In genomic region chr18:48565105-48565504, GRCh38 we compare ENCODE assay signal across 33 cellular contexts. TPM values are rescaled to one million over a fixed set of nuclear protein-coding genes. Genes with fewer than 3 reads are reported as not detected.
DNase-seq lines count a peak whose midpoint lies in the region; ATAC-seq and TF ChIP-seq lines count a peak whose summit lies in the region.
"Had no signal": no experiment of that assay in that cellular context is flagged by ENCODE, and none has a peak within 500 bp of the region (broad histone marks: within the 10 kb centered on the region; RNA-seq: fewer than 3 reads in every experiment).

No MANE protein-coding gene starts in this region.

- no peaks in the 10 kb centered on the region for H3K9me3 ChIP-seq in left ventricle myocardium inferior (replicated peaks)
- no peaks in the 10 kb centered on the region for H3K9me3 ChIP-seq in psoas muscle
- no peaks in the 10 kb centered on the region for H3K9me3 ChIP-seq in lower lobe of right lung
- H3K9me3 ChIP-seq: adrenal gland, body of pancreas, sigmoid colon, testis had no signal

- H3K9me3 Mint-ChIP-seq in brain, result peaks cover 3 to 24% (median 14%) of the 10 kb centered on the region in 5 experiments
- H3K9me3 Mint-ChIP-seq: activated B cell treated with CpG ODN at 0.5 μM for 24 hours; CD4-positive, alpha-beta T cell; stimulated activated memory B cell treated with anti-CD40 and anti-IgM and Interleukin-4, amounts not matched to agents 10 μg/mL and 1 μg/mL and 100 μg/mL, for 72 hours had no signal

- DNase-seq in DMS53 (lab: John Stamatoyannopoulos, UW) (peak; percentile 19), DMS53 treated with DMSO at 0.1 percent for 48 hours (lab: John Stamatoyannopoulos, UW; ENCODE audit: unreplicated experiment) (no peak), left ventricle myocardium inferior (no peak), psoas muscle (no peak), NCI-H774 (lab: John Stamatoyannopoulos, UW) (no peak), lower lobe of right lung (no peak)
- DNase-seq: activated B cell treated with CpG ODN at 0.5 μM for 24 hours; activated CD4-positive, alpha-beta T cell treated with anti-CD3 and anti-CD28 coated beads, Interleukin-2, amount 50 U/mL, for 1 hour; activated CD8-positive, alpha-beta memory T cell treated with anti-CD3 and anti-CD28 coated beads, Interleukin-2, amount 10 ng/mL, durations not matched to agents 7 days and 5 days; activated naive CD4-positive, alpha-beta T cell treated with Interleukin-2 at 50 U/mL for 16 hours; activated T-cell treated with anti-CD3 and anti-CD28 coated beads, Interleukin-2, amount 50 U/mL, for 48 hours; body of pancreas; CD4-positive, alpha-beta T cell; foreskin keratinocyte; GM23248; hippocampal formation; Karpas-422; naive thymus-derived CD8-positive, alpha-beta T cell; NCI-H1436 treated with DMSO at 0.1 percent for 48 hours; NCI-H510A; NK-92 treated with Interleukin-12 subunit alpha and Interleukin-12 subunit beta, amount 100 ng/mL, for 24 hours; PC-3; sigmoid colon; stimulated activated CD4-positive, alpha-beta T cell treated with anti-CD3 and anti-CD28 coated beads, Interleukin-4, amount 100 ng/mL, for 4 hours; SW 1271; testis had no signal

- peak in 3 of 4 donors; percentile 39 to 58 (median 42) for ATAC-seq in psoas muscle
- ATAC-seq in HG03025 (IDR thresholded peaks at IDR 0.05; ENCODE audit: low FRiP score, unreplicated experiment), result no peak
- no peak for ATAC-seq in lower lobe of right lung
- ATAC-seq: activated CD8-positive, alpha-beta memory T cell treated with anti-CD3 and anti-CD28 coated beads, Interleukin-2, amount 10 ng/mL, durations not matched to agents 7 days and 5 days; body of pancreas; foreskin keratinocyte; naive thymus-derived CD8-positive, alpha-beta T cell; PC-3; stimulated activated memory B cell treated with anti-CD40 and anti-IgM and Interleukin-4, amounts not matched to agents 10 μg/mL and 1 μg/mL and 100 μg/mL, for 72 hours had no signal

- 37 to 52% (median 41%) methylated on average over 10 of the region's 10 CpGs for WGBS in psoas muscle, 3 donors

- H3K27me3 Mint-ChIP-seq in brain, result no peaks in the 10 kb centered on the region
- H3K27me3 Mint-ChIP-seq: activated B cell treated with CpG ODN at 0.5 μM for 24 hours; activated CD8-positive, alpha-beta memory T cell treated with anti-CD3 and anti-CD28 coated beads, Interleukin-2, amount 10 ng/mL, durations not matched to agents 7 days and 5 days; stimulated activated memory B cell treated with anti-CD40 and anti-IgM and Interleukin-4, amounts not matched to agents 10 μg/mL and 1 μg/mL and 100 μg/mL, for 72 hours had no signal

- H3K4me3 Mint-ChIP-seq in brain, result no peak overlapping the region
- H3K4me3 Mint-ChIP-seq: activated B cell treated with CpG ODN at 0.5 μM for 24 hours; activated CD8-positive, alpha-beta memory T cell treated with anti-CD3 and anti-CD28 coated beads, Interleukin-2, amount 10 ng/mL, durations not matched to agents 7 days and 5 days; CD4-positive, alpha-beta T cell; mesothelial cell of epicardium; naive thymus-derived CD8-positive, alpha-beta T cell; stimulated activated memory B cell treated with anti-CD40 and anti-IgM and Interleukin-4, amounts not matched to agents 10 μg/mL and 1 μg/mL and 100 μg/mL, for 72 hours had no signal

- H3K4me1 ChIP-seq in left ventricle myocardium inferior (peaks cover 64% of the 10 kb centered on the region), psoas muscle (peaks cover 47% of the 10 kb centered on the region), lower lobe of right lung (peaks cover 20% of the 10 kb centered on the region)
- H3K4me1 ChIP-seq: parathyroid adenoma, testis had no signal

- H3K4me3 ChIP-seq in left ventricle myocardium inferior, result no peak overlapping the region
- H3K4me3 ChIP-seq in psoas muscle, result no peak overlapping the region
- H3K4me3 ChIP-seq in lower lobe of right lung, result no peak overlapping the region
- H3K4me3 ChIP-seq: adrenal gland, body of pancreas, GM23248, sigmoid colon, testis had no signal

- intact Hi-C loops in left ventricle myocardium inferior (cut with micrococcal nuclease) (no loop called here), psoas muscle (cut with DNase I) (no loop called here), lower lobe of right lung (cut with DNase I) (no loop called here)

- peak overlapping the region; percentile 37 to 79 (median 48) for H3K27ac Mint-ChIP-seq in brain
- H3K27ac Mint-ChIP-seq: activated B cell treated with CpG ODN at 0.5 μM for 24 hours; activated CD8-positive, alpha-beta memory T cell treated with anti-CD3 and anti-CD28 coated beads, Interleukin-2, amount 10 ng/mL, durations not matched to agents 7 days and 5 days; CD4-positive, alpha-beta T cell; mesothelial cell of epicardium; naive thymus-derived CD8-positive, alpha-beta T cell; stimulated activated memory B cell treated with anti-CD40 and anti-IgM and Interleukin-4, amounts not matched to agents 10 μg/mL and 1 μg/mL and 100 μg/mL, for 72 hours had no signal

- H3K27ac ChIP-seq in left ventricle myocardium inferior (replicated peaks) (peak overlapping the region; percentile 4), psoas muscle (peak overlapping the region; percentile 9), lower lobe of right lung (no peak overlapping the region)
- H3K27ac ChIP-seq: 22Rv1, body of pancreas, foreskin keratinocyte, GM23248, parathyroid adenoma, testis had no signal

- H3K36me3 ChIP-seq in left ventricle myocardium inferior (no peaks in the 10 kb centered on the region), psoas muscle (ENCODE audit: insufficient read depth in 1 of 2, low read depth in 1 of 2) (no peaks in the 10 kb centered on the region), lower lobe of right lung (no peaks in the 10 kb centered on the region)
- H3K36me3 ChIP-seq: adrenal gland, sigmoid colon had no signal

- TF ChIP-seq CTCF in brain (conservative IDR thresholded peaks at IDR 0.05) (no peak), left ventricle myocardium inferior (IDR thresholded peaks at IDR 0.05; ENCODE audit: borderline replicate concordance) (no peak), psoas muscle (IDR thresholded peaks at IDR 0.05) (no peak), lower lobe of right lung (IDR thresholded peaks at IDR 0.05) (no peak)

- peaks cover 76% of the 10 kb centered on the region for H3K4me1 Mint-ChIP-seq in brain
- H3K4me1 Mint-ChIP-seq: activated B cell treated with CpG ODN at 0.5 μM for 24 hours; naive thymus-derived CD8-positive, alpha-beta T cell had no signal

- peaks cover 41% of the 10 kb centered on the region for H3K36me3 Mint-ChIP-seq in brain
- H3K36me3 Mint-ChIP-seq: naive thymus-derived CD8-positive, alpha-beta T cell had no signal

- no peaks in the 10 kb centered on the region for H3K27me3 ChIP-seq in left ventricle myocardium inferior (ENCODE audit: low read depth)
- no peaks in the 10 kb centered on the region for H3K27me3 ChIP-seq in psoas muscle (ENCODE audit: insufficient read depth in 3 of 3, low read length in 2 of 3)
- H3K27me3 ChIP-seq in lower lobe of right lung (ENCODE audit: low read depth), result no peaks in the 10 kb centered on the region
- H3K27me3 ChIP-seq: adrenal gland, body of pancreas, foreskin keratinocyte, sigmoid colon, testis had no signal

RNA-seq across cellular contexts. Expression of gene CTIF, which starts 26.3 kb away (rescaled TPM):
- 66.2 TPM for polyA plus RNA-seq in brain (ENCODE audit: insufficient read depth, low read depth, low replicate concordance)
- total RNA-seq in left ventricle myocardium inferior, result 60.0 TPM
- 10 to 100 TPM; 25.4 to 40.5 (median 29.7) TPM for total RNA-seq in psoas muscle
- polyA plus RNA-seq in psoas muscle, result 10 to 100 TPM; 11.3 to 26.9 (median 11.9) TPM
- total RNA-seq in lower lobe of right lung, result 54.8 TPM

Comparison
In these comparisons a context has a peak if more than half of its experiments do, and no peak if none do; other contexts are left out.
1. ATAC-seq: peak in psoas muscle (3 of 4); none in HG03025 (single experiment) and lower lobe of right lung (0 of 2).